ENCODE assay signal across 1 cellular context in genomic region chr16:3592559-3592958, GRCh38.
TF ChIP-seq lines count a peak whose summit lies in the region.

No MANE protein-coding gene starts in this region.

TF ChIP-seq in IMR-90, 13 proteins besides CTCF, POLR2A, EP300 and RAD21 (continued from another document):
- no peak for TF ChIP-seq ELK1 (IDR thresholded peaks at IDR 0.05; ENCODE audit: borderline replicate concordance, low read depth, low read length)
- TF ChIP-seq RFX5 (IDR thresholded peaks at IDR 0.05; ENCODE audit: low read depth, low read length), result no peak
- TF ChIP-seq, protein P1, sequence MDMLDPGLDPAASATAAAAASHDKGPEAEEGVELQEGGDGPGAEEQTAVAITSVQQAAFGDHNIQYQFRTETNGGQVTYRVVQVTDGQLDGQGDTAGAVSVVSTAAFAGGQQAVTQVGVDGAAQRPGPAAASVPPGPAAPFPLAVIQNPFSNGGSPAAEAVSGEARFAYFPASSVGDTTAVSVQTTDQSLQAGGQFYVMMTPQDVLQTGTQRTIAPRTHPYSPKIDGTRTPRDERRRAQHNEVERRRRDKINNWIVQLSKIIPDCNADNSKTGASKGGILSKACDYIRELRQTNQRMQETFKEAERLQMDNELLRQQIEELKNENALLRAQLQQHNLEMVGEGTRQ (IDR thresholded peaks at IDR 0.05; ENCODE audit: low read depth, low read length), result no peak
